Comparison of ENCODE assay signal across 10 cellular contexts in genomic region chr1:152029144-152029936, GRCh38. TPM values are rescaled to one million over a fixed set of nuclear protein-coding genes. Genes with fewer than 3 reads are reported as not detected.
DNase-seq lines count a peak whose midpoint lies in the region; ATAC-seq and TF ChIP-seq lines count a peak whose summit lies in the region.
"Had no signal": no experiment of that assay in that cellular context is flagged by ENCODE, and none has a peak within 500 bp of the region (broad histone marks: within the 10 kb centered on the region; RNA-seq: fewer than 3 reads in every experiment).

No MANE protein-coding gene starts in this region.

- peak overlapping the region; percentile 22 for H3K23ac ChIP-seq in neuronal stem cell (ENCODE audit: low read depth, low read length, poor library complexity)

- no peak overlapping the region for H3K14ac ChIP-seq in neuronal stem cell (ENCODE audit: low read length)

- no peaks in the 10 kb centered on the region for H3K79me1 ChIP-seq in neuronal stem cell (ENCODE audit: low read depth, low read length)

- peaks cover 31% of the 10 kb centered on the region for H3K4me1 Mint-ChIP-seq in activated naive CD8-positive, alpha-beta T cell treated with anti-CD3 and anti-CD28 coated beads, Interleukin-2, amount 50 U/mL, for 24 hours
- H3K4me1 Mint-ChIP-seq in mesothelial cell of epicardium = peaks cover 19% of the 10 kb centered on the region

- H4K91ac ChIP-seq in neuronal stem cell (ENCODE audit: low read depth, low read length, poor library complexity) = no peak overlapping the region

- no peak overlapping the region for H2AFZ ChIP-seq in neuronal stem cell (ENCODE audit: low read length)

- H3K27me3 Mint-ChIP-seq in activated naive CD8-positive, alpha-beta T cell treated with anti-CD3 and anti-CD28 coated beads, Interleukin-2, amount 50 U/mL, for 24 hours = no peaks in the 10 kb centered on the region
- H3K27me3 Mint-ChIP-seq in mesothelial cell of epicardium (ENCODE audit: low read depth) = no peaks in the 10 kb centered on the region

- peaks cover 0 to 6% of the 10 kb centered on the region in 2 donors for H3K4me1 ChIP-seq in neuronal stem cell (ENCODE audit: control insufficient read depth in 2 of 2, insufficient read depth in 1 of 2, low read depth in 1 of 2, low read length in 2 of 2)

- H3K27ac Mint-ChIP-seq in activated naive CD8-positive, alpha-beta T cell treated with anti-CD3 and anti-CD28 coated beads, Interleukin-2, amount 50 U/mL, for 24 hours = peak overlapping the region; percentile 89
- no peak overlapping the region for H3K27ac Mint-ChIP-seq in mesothelial cell of epicardium

- no peak overlapping the region for H2AK5ac ChIP-seq in neuronal stem cell (ENCODE audit: low read depth, low read length)

- no peak overlapping the region for H2BK120ac ChIP-seq in neuronal stem cell (ENCODE audit: low read depth, low read length)

- H2BK12ac ChIP-seq in neuronal stem cell (ENCODE audit: low read length) = no peak overlapping the region

- no peak overlapping the region for H3K4ac ChIP-seq in neuronal stem cell (ENCODE audit: low read length)

- H3K27ac ChIP-seq in neuronal stem cell (replicated peaks; ENCODE audit: low read length) = no peak overlapping the region

- no peak overlapping the region for H2BK5ac ChIP-seq in neuronal stem cell (ENCODE audit: low read length)

- ATAC-seq in activated naive CD8-positive, alpha-beta T cell treated with anti-CD3 and anti-CD28 coated beads, Interleukin-2, amount 50 U/mL, for 24 hours = peak; percentile 65
- ATAC-seq: left ventricle myocardium superior had no signal

- peaks cover 0 to 3% (median 0%) of the 10 kb centered on the region in 3 experiments for H3K27me3 ChIP-seq in neuronal stem cell (ENCODE audit: control insufficient read depth in 3 of 3, insufficient read depth in 3 of 3, low read depth in 1 of 3, low read length in 3 of 3)

- no peak for TF ChIP-seq CTCF in mesothelial cell of epicardium (IDR thresholded peaks at IDR 0.05; ENCODE audit: unreplicated experiment)

- no peak overlapping the region for H4K8ac ChIP-seq in neuronal stem cell (ENCODE audit: low read depth, low read length)

- peaks cover 7% of the 10 kb centered on the region for H3K9me3 Mint-ChIP-seq in activated naive CD8-positive, alpha-beta T cell treated with anti-CD3 and anti-CD28 coated beads, Interleukin-2, amount 50 U/mL, for 24 hours
- peaks cover 3% of the 10 kb centered on the region for H3K9me3 Mint-ChIP-seq in mesothelial cell of epicardium

- 100% methylated on average over 2 of the region's 8 CpGs; no CpG with 5 or more reads in 1 of the 2 donors for WGBS in neuronal stem cell (ENCODE audit: extremely low coverage in 2 of 2, insufficient read length in 2 of 2, insufficient replicate concordance in 1 of 2), 2 donors

- H3K9me3 ChIP-seq in neuronal stem cell (replicated peaks in 1 of 2; ENCODE audit: control insufficient read depth in 2 of 2, insufficient read depth in 1 of 2, low read depth in 1 of 2, low read length in 2 of 2) = no peaks in the 10 kb centered on the region

- H3K4me2 ChIP-seq in neuronal stem cell (ENCODE audit: insufficient read depth, low read length, poor library complexity, severe bottlenecking) = no peak overlapping the region

- H3K36me3 ChIP-seq in neuronal stem cell (replicated peaks in 1 of 2; ENCODE audit: control insufficient read depth in 2 of 2, insufficient read depth in 2 of 2, low read length in 2 of 2) = no peaks in the 10 kb centered on the region

- no peak overlapping the region for H3K4me3 Mint-ChIP-seq in activated naive CD8-positive, alpha-beta T cell treated with anti-CD3 and anti-CD28 coated beads, Interleukin-2, amount 50 U/mL, for 24 hours
- no peak overlapping the region for H3K4me3 Mint-ChIP-seq in mesothelial cell of epicardium

- DNase-seq in ELR (ENCODE audit: low read depth) (peak; percentile 58), NOMO-1 (lab: John Stamatoyannopoulos, UW; ENCODE audit: unreplicated experiment in 2 of 2) (peak; percentile 50 to 62), neuronal stem cell (ENCODE audit: low spot score) (no peak), kidney glomerular epithelial cell (lab: John Stamatoyannopoulos, UW) (no peak), mesothelial cell of epicardium (ENCODE audit: low spot score in 2 of 2, unreplicated experiment in 2 of 2) (no peak), NCI-H1105 treated with DMSO at 0.1 percent for 48 hours (lab: John Stamatoyannopoulos, UW) (no peak)
- DNase-seq in activated naive CD8-positive, alpha-beta T cell treated with anti-CD3 and anti-CD28 coated beads, Interleukin-2, amount 50 U/mL, for 24 hours = peak; percentile 22
- DNase-seq: left ventricle myocardium superior, NCI-H1092 treated with DMSO at 0.1 percent for 48 hours had no signal

- peaks cover 38% of the 10 kb centered on the region for H3K36me3 Mint-ChIP-seq in activated naive CD8-positive, alpha-beta T cell treated with anti-CD3 and anti-CD28 coated beads, Interleukin-2, amount 50 U/mL, for 24 hours (ENCODE audit: low read depth)
- peaks cover 21% of the 10 kb centered on the region for H3K36me3 Mint-ChIP-seq in mesothelial cell of epicardium

- no peak overlapping the region for H3K4me3 ChIP-seq in neuronal stem cell (ENCODE audit: low read length in 2 of 2)

- H3K18ac ChIP-seq in neuronal stem cell (ENCODE audit: low read length) = no peak overlapping the region

- no peak overlapping the region for H3K9ac ChIP-seq in neuronal stem cell (ENCODE audit: low read depth, low read length, poor library complexity)

- H2BK15ac ChIP-seq in neuronal stem cell (ENCODE audit: low read length) = no peak overlapping the region

RNA-seq across cellular contexts. Expression of gene S100A11, which starts 7.5 kb away (rescaled TPM):
- polyA plus RNA-seq in neuronal stem cell (2013, experiment 1 of 2) = 13.5 TPM
- polyA plus RNA-seq in neuronal stem cell (2013, experiment 2 of 2) = 14.0 TPM
- 351 to 373 TPM (median 358 TPM) in 3 replicates for total RNA-seq in mesothelial cell of epicardium

RNA-seq across cellular contexts. Expression of gene S100A10, which starts 35.7 kb away (rescaled TPM):
- polyA plus RNA-seq in neuronal stem cell (2013, experiment 1 of 2) = 3.4 TPM
- polyA plus RNA-seq in neuronal stem cell (2013, experiment 2 of 2) = 3.2 TPM
- 219 to 234 TPM (median 222 TPM) in 3 replicates for total RNA-seq in mesothelial cell of epicardium

RNA-seq across cellular contexts. Expression of gene TCHHL1, which starts 59.5 kb away (rescaled TPM):
- not detected for polyA plus RNA-seq in neuronal stem cell (2013, experiment 1 of 2)
- not detected for polyA plus RNA-seq in neuronal stem cell (2013, experiment 2 of 2)
- not detected in 3 replicates for total RNA-seq in mesothelial cell of epicardium
- total RNA-seq: left ventricle myocardium superior; T-helper 2 cell treated with Interferon-gamma antibody and Interleukin-4, amounts not matched to agents 100 ng/mL and 5 ng/mL, for 36 hours had no signal

Comparison
In these comparisons a context has a peak if more than half of its experiments do, and no peak if none do; other contexts are left out.
1. DNase-seq: peak in ELR (single experiment), NOMO-1 (2 of 2) and activated naive CD8-positive, alpha-beta T cell treated with anti-CD3 and anti-CD28 coated beads, Interleukin-2, amount 50 U/mL, for 24 hours (single experiment); none in neuronal stem cell (single experiment), kidney glomerular epithelial cell (single experiment), mesothelial cell of epicardium (0 of 2) and NCI-H1105 treated with DMSO at 0.1 percent for 48 hours (single experiment).